ENCODE assay signal across 6 cellular contexts in genomic region chr22:20956258-20957117, GRCh38. TPM values are rescaled to one million over a fixed set of nuclear protein-coding genes. Genes with fewer than 3 reads are reported as not detected.
DNase-seq lines count a peak whose midpoint lies in the region; TF ChIP-seq lines count a peak whose summit lies in the region.

No MANE protein-coding gene starts in this region.

- no peak overlapping the region for H2AFZ ChIP-seq in neuronal stem cell (ENCODE audit: low read length)

- peak overlapping the region in 3 of 5 experiments; percentile 59 to 85 (median 77) for H3K4me3 Mint-ChIP-seq in brain

- H2BK120ac ChIP-seq in neuronal stem cell (ENCODE audit: low read depth, low read length), result no peak overlapping the region

- CTCF ChIA-PET in HEK293T (lab: Yijun Ruan, JAX), result interaction anchor here (1.3 kb wide), 1 partner anchor 71 kb away, joined by 5 read pairs; no protein-coding TSS in a partner anchor

- peaks cover 0 to 3% (median 0%) of the 10 kb centered on the region in 5 experiments for H3K9me3 Mint-ChIP-seq in brain

- H3K36me3 ChIP-seq in neuronal stem cell (replicated peaks in 1 of 2; ENCODE audit: control insufficient read depth in 2 of 2, insufficient read depth in 2 of 2, low read length in 2 of 2), result peaks cover 10 to 33% of the 10 kb centered on the region in 2 donors

- WGBS in neuronal stem cell (ENCODE audit: extremely low coverage in 2 of 2, insufficient read length in 2 of 2, insufficient replicate concordance in 1 of 2), 2 donors, result no CpG with 5 or more reads among the region's 29 CpGs

- peaks cover 18% of the 10 kb centered on the region for H3K36me3 Mint-ChIP-seq in brain

- DNase-seq in HFF-Myc (ENCODE audit: extremely low read depth, low read depth) (no peak), neuronal stem cell (ENCODE audit: low spot score) (no peak), cortex of kidney (lab: John Stamatoyannopoulos, UW) (no peak), GF-D8 (lab: John Stamatoyannopoulos, UW) (no peak), HEK293T (ENCODE audit: extremely low spot score) (no peak)

- H3K23ac ChIP-seq in neuronal stem cell (ENCODE audit: low read depth, low read length, poor library complexity), result peak overlapping the region; percentile 98

- POLR2A ChIA-PET in HEK293T (lab: Yijun Ruan, JAX), result interaction anchor here (0.8 to 1.9 kb wide), 3 partner anchors 24 to 46 kb away, joined by 4 to 7 read pairs (median 5); partner anchors contain the start of genes LZTR1 and THAP7

- H2BK12ac ChIP-seq in neuronal stem cell (ENCODE audit: low read length), result no peak overlapping the region

- peak overlapping the region; percentile 18 for H3K9ac ChIP-seq in neuronal stem cell (ENCODE audit: low read depth, low read length, poor library complexity)

- peaks cover 45% of the 10 kb centered on the region for H3K27me3 Mint-ChIP-seq in brain

- H3K27ac ChIP-seq in neuronal stem cell (replicated peaks; ENCODE audit: low read length), result no peak overlapping the region

- H3K27me3 ChIP-seq in neuronal stem cell (ENCODE audit: control insufficient read depth in 3 of 3, insufficient read depth in 3 of 3, low read depth in 1 of 3, low read length in 3 of 3), result peaks cover 0 to 24% (median 7%) of the 10 kb centered on the region in 3 experiments

- H3K4me1 Mint-ChIP-seq in brain, result peaks cover 14% of the 10 kb centered on the region

- H3K9me3 ChIP-seq in neuronal stem cell (replicated peaks in 1 of 2; ENCODE audit: control insufficient read depth in 2 of 2, insufficient read depth in 1 of 2, low read depth in 1 of 2, low read length in 2 of 2), result peaks cover 0 to 2% of the 10 kb centered on the region in 2 donors

- H3K14ac ChIP-seq in neuronal stem cell (ENCODE audit: low read length), result no peak overlapping the region

- H3K4me2 ChIP-seq in neuronal stem cell (ENCODE audit: insufficient read depth, low read length, poor library complexity, severe bottlenecking), result peak overlapping the region; percentile 91

- no peak overlapping the region for H4K8ac ChIP-seq in neuronal stem cell (ENCODE audit: low read depth, low read length)

- H3K79me1 ChIP-seq in neuronal stem cell (ENCODE audit: low read depth, low read length), result no peaks in the 10 kb centered on the region

- H3K4me3 ChIP-seq in HFF-Myc (replicated peaks; ENCODE audit: low read depth, low read length) (peak overlapping the region; percentile 52), neuronal stem cell (ENCODE audit: low read length in 2 of 2) (peak overlapping the region in 1 of 2 donors; percentile 80)

- H3K18ac ChIP-seq in neuronal stem cell (ENCODE audit: low read length), result peak overlapping the region; percentile 87

- H3K4ac ChIP-seq in neuronal stem cell (ENCODE audit: low read length), result no peak overlapping the region

- TF ChIP-seq CTCF in HFF-Myc (IDR thresholded peaks at IDR 0.05; ENCODE audit: low read depth, low read length, missing control alignments), result no peak
- no peak for TF ChIP-seq CTCF in brain (conservative IDR thresholded peaks at IDR 0.05)

- H2BK15ac ChIP-seq in neuronal stem cell (ENCODE audit: low read length), result no peak overlapping the region

- no peak overlapping the region for H4K91ac ChIP-seq in neuronal stem cell (ENCODE audit: low read depth, low read length, poor library complexity)

- H2AK5ac ChIP-seq in neuronal stem cell (ENCODE audit: low read depth, low read length), result peak overlapping the region; percentile 46

- H2BK5ac ChIP-seq in neuronal stem cell (ENCODE audit: low read length), result no peak overlapping the region

- H3K4me1 ChIP-seq in neuronal stem cell (ENCODE audit: control insufficient read depth in 2 of 2, insufficient read depth in 1 of 2, low read depth in 1 of 2, low read length in 2 of 2), result peaks cover 0 to 15% of the 10 kb centered on the region in 2 donors

- peak overlapping the region in 2 of 5 experiments; percentile 77 to 80 for H3K27ac Mint-ChIP-seq in brain

TF ChIP-seq in HEK293T, 16 proteins besides CTCF, POLR2A, EP300 and RAD21:
- no peak for TF ChIP-seq FOXA1 (IDR thresholded peaks at IDR 0.05)
- no peak for TF ChIP-seq ARNT (IDR thresholded peaks at IDR 0.05)
- TF ChIP-seq ZNF384 (IDR thresholded peaks at IDR 0.05), result no peak
- TF ChIP-seq PKNOX1 (IDR thresholded peaks at IDR 0.05), result no peak
- TF ChIP-seq FOXK2 (IDR thresholded peaks at IDR 0.05), result no peak
- TF ChIP-seq TARDBP (IDR thresholded peaks at IDR 0.05), result no peak
- no peak for TF ChIP-seq L3MBTL2 (conservative IDR thresholded peaks at IDR 0.05)

RNA-seq across cellular contexts. Expression of gene AIFM3, which starts 10.6 kb away (rescaled TPM):
- 33.8 TPM for polyA plus RNA-seq in brain (ENCODE audit: insufficient read depth, low read depth, low replicate concordance)
- 3.9 TPM for polyA plus RNA-seq in neuronal stem cell (2013, experiment 1 of 2)
- polyA plus RNA-seq in neuronal stem cell (2013, experiment 2 of 2), result 4.0 TPM

RNA-seq across cellular contexts. Expression of gene LZTR1, which starts 25.6 kb away (rescaled TPM):
- polyA plus RNA-seq in brain (ENCODE audit: insufficient read depth, low read depth, low replicate concordance), result 25.4 TPM
- 16.5 TPM for polyA plus RNA-seq in neuronal stem cell (2013, experiment 1 of 2)
- 16.1 TPM for polyA plus RNA-seq in neuronal stem cell (2013, experiment 2 of 2)

RNA-seq across cellular contexts. Expression of gene CRKL, which starts 39.3 kb away (rescaled TPM):
- 39.0 TPM for polyA plus RNA-seq in brain (ENCODE audit: insufficient read depth, low read depth, low replicate concordance)
- polyA plus RNA-seq in neuronal stem cell (2013, experiment 1 of 2), result 72.3 TPM
- 74.4 TPM for polyA plus RNA-seq in neuronal stem cell (2013, experiment 2 of 2)

RNA-seq across cellular contexts. Expression of gene THAP7, which starts 45.4 kb away (rescaled TPM):
- 57.9 TPM for polyA plus RNA-seq in brain (ENCODE audit: insufficient read depth, low read depth, low replicate concordance)
- polyA plus RNA-seq in neuronal stem cell (2013, experiment 1 of 2), result 26.5 TPM
- 28.4 TPM for polyA plus RNA-seq in neuronal stem cell (2013, experiment 2 of 2)

RNA-seq across cellular contexts. Expression of gene P2RX6, which starts 58.5 kb away (rescaled TPM):
- polyA plus RNA-seq in brain (ENCODE audit: insufficient read depth, low read depth, low replicate concordance), result 3.5 TPM
- polyA plus RNA-seq in neuronal stem cell (2013, experiment 1 of 2), result 0.43 TPM
- 0.53 TPM for polyA plus RNA-seq in neuronal stem cell (2013, experiment 2 of 2)
